1 cellular context compared by ENCODE assay signal in genomic region chr17:42675984-42676423, GRCh38.
TF ChIP-seq lines count a peak whose summit lies in the region.

No MANE protein-coding gene starts in this region.

TF ChIP-seq in HepG2, 621 proteins besides CTCF, POLR2A, EP300 and RAD21 (continued from another document and continues in another):
- TF ChIP-seq, protein P1, sequence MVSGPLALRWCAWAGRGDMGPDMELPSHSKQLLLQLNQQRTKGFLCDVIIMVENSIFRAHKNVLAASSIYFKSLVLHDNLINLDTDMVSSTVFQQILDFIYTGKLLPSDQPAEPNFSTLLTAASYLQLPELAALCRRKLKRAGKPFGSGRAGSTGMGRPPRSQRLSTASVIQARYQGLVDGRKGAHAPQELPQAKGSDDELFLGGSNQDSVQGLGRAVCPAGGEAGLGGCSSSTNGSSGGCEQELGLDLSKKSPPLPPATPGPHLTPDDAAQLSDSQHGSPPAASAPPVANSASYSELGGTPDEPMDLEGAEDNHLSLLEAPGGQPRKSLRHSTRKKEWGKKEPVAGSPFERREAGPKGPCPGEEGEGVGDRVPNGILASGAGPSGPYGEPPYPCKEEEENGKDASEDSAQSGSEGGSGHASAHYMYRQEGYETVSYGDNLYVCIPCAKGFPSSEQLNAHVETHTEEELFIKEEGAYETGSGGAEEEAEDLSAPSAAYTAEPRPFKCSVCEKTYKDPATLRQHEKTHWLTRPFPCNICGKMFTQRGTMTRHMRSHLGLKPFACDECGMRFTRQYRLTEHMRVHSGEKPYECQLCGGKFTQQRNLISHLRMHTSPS (CRISPR knock-in tag; IDR thresholded peaks at IDR 0.05; ENCODE audit: low read depth): no peak; the same call in 1 of the 2 replicates
- TF ChIP-seq ESRRA (CRISPR knock-in tag; IDR thresholded peaks at IDR 0.05; ENCODE audit: low read depth) (peak; percentile 29; the same call in 1 of the 2 replicates), ZNF207 (IDR thresholded peaks at IDR 0.05; ENCODE audit: borderline replicate concordance) (no peak), IKZF1 (IDR thresholded peaks at IDR 0.05) (no peak), KDM2A (CRISPR knock-in tag; IDR thresholded peaks at IDR 0.05; ENCODE audit: borderline replicate concordance, low read depth) (peak; percentile 59; the same call in 1 of the 2 replicates), CHCHD3 (CRISPR knock-in tag; IDR thresholded peaks at IDR 0.05) (0 out of 2 replicates have a peak, but pooled peaks have one; percentile 47), KAT7 (CRISPR knock-in tag; IDR thresholded peaks at IDR 0.05; ENCODE audit: borderline replicate concordance) (peak; percentile 67), ZNF558 (CRISPR knock-in tag; IDR thresholded peaks at IDR 0.05; ENCODE audit: borderline replicate concordance) (peak; percentile 91; the same call in 1 of the 2 replicates), KMT2A (CRISPR knock-in tag; IDR thresholded peaks at IDR 0.05) (0 out of 2 replicates have a peak, but pooled peaks have one; percentile 34), TSC22D2 (CRISPR knock-in tag; IDR thresholded peaks at IDR 0.05; ENCODE audit: borderline replicate concordance) (no peak), HNRNPH1 (optimal IDR thresholded peaks at IDR 0.05; ENCODE audit: low read depth, low read length) (no peak), HNF4A (CRISPR knock-in tag; IDR thresholded peaks at IDR 0.05) (no peak; the same call in 1 of the 2 replicates), ZNF780A (CRISPR knock-in tag; IDR thresholded peaks at IDR 0.05) (no peak), MAFG (CRISPR knock-in tag; IDR thresholded peaks at IDR 0.05) (peak; percentile 27; the same call in 1 of the 2 replicates), ZNF549 (CRISPR knock-in tag; IDR thresholded peaks at IDR 0.05) (no peak), WIZ (CRISPR knock-in tag; IDR thresholded peaks at IDR 0.05) (peak; percentile 56; the same call in 1 of the 2 replicates), MAZ (IDR thresholded peaks at IDR 0.05; ENCODE audit: borderline replicate concordance, low read depth, low read length) (no peak), MAZ (CRISPR knock-in tag; IDR thresholded peaks at IDR 0.05; ENCODE audit: low read depth) (peak; percentile 45), IRX3 (CRISPR knock-in tag; IDR thresholded peaks at IDR 0.05; ENCODE audit: borderline replicate concordance, low read depth) (no peak), DNMT1 (CRISPR knock-in tag; IDR thresholded peaks at IDR 0.05) (no peak), ZNF546 (CRISPR knock-in tag; conservative IDR thresholded peaks at IDR 0.05) (peak; percentile 77; the same call in 1 of the 2 replicates), HNRNPUL1 (IDR thresholded peaks at IDR 0.05; ENCODE audit: low read depth, low read length) (no peak), ATAD3A (CRISPR knock-in tag; IDR thresholded peaks at IDR 0.05) (no peak), ARNT2 (CRISPR knock-in tag; IDR thresholded peaks at IDR 0.05; ENCODE audit: low read depth) (peak; percentile 61), MBNL3 (CRISPR knock-in tag; conservative IDR thresholded peaks at IDR 0.05) (no peak), ZNF446 (CRISPR knock-in tag; IDR thresholded peaks at IDR 0.05) (no peak), NFATC3 (CRISPR knock-in tag; IDR thresholded peaks at IDR 0.05) (no peak), FOXK2 (IDR thresholded peaks at IDR 0.05) (no peak), ZNF674 (CRISPR knock-in tag; IDR thresholded peaks at IDR 0.05; ENCODE audit: low read depth) (peak; percentile 92), HOXA3 (CRISPR knock-in tag; IDR thresholded peaks at IDR 0.05) (no peak), CHD4 (IDR thresholded peaks at IDR 0.05; ENCODE audit: borderline replicate concordance, low read length) (no peak; the same call in 1 of the 2 replicates), ATF4 (CRISPR knock-in tag; IDR thresholded peaks at IDR 0.05) (no peak), ZNF781 (CRISPR knock-in tag; IDR thresholded peaks at IDR 0.05; ENCODE audit: borderline replicate concordance, not compliant biosample characterization) (no peak), PAWR (CRISPR knock-in tag; IDR thresholded peaks at IDR 0.05; ENCODE audit: borderline replicate concordance) (0 out of 2 replicates have a peak, but pooled peaks have one; percentile 60), SP2 (CRISPR knock-in tag; IDR thresholded peaks at IDR 0.05) (peak; percentile 50; the same call in 1 of the 2 replicates), KLF16 (CRISPR knock-in tag; IDR thresholded peaks at IDR 0.05) (no peak), ZFAT (CRISPR knock-in tag; conservative IDR thresholded peaks at IDR 0.05) (no peak), MTA1 (CRISPR knock-in tag; IDR thresholded peaks at IDR 0.05; ENCODE audit: borderline replicate concordance) (peak; percentile 23; the same call in 1 of the 2 replicates)
- TF ChIP-seq, protein P2, sequence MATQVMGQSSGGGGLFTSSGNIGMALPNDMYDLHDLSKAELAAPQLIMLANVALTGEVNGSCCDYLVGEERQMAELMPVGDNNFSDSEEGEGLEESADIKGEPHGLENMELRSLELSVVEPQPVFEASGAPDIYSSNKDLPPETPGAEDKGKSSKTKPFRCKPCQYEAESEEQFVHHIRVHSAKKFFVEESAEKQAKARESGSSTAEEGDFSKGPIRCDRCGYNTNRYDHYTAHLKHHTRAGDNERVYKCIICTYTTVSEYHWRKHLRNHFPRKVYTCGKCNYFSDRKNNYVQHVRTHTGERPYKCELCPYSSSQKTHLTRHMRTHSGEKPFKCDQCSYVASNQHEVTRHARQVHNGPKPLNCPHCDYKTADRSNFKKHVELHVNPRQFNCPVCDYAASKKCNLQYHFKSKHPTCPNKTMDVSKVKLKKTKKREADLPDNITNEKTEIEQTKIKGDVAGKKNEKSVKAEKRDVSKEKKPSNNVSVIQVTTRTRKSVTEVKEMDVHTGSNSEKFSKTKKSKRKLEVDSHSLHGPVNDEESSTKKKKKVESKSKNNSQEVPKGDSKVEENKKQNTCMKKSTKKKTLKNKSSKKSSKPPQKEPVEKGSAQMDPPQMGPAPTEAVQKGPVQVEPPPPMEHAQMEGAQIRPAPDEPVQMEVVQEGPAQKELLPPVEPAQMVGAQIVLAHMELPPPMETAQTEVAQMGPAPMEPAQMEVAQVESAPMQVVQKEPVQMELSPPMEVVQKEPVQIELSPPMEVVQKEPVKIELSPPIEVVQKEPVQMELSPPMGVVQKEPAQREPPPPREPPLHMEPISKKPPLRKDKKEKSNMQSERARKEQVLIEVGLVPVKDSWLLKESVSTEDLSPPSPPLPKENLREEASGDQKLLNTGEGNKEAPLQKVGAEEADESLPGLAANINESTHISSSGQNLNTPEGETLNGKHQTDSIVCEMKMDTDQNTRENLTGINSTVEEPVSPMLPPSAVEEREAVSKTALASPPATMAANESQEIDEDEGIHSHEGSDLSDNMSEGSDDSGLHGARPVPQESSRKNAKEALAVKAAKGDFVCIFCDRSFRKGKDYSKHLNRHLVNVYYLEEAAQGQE (IDR thresholded peaks at IDR 0.05; ENCODE audit: borderline replicate concordance in 1 of 2, low read depth in 1 of 2, low read length in 2 of 2): peak; percentile 47 to 81
- TF ChIP-seq, protein P3, sequence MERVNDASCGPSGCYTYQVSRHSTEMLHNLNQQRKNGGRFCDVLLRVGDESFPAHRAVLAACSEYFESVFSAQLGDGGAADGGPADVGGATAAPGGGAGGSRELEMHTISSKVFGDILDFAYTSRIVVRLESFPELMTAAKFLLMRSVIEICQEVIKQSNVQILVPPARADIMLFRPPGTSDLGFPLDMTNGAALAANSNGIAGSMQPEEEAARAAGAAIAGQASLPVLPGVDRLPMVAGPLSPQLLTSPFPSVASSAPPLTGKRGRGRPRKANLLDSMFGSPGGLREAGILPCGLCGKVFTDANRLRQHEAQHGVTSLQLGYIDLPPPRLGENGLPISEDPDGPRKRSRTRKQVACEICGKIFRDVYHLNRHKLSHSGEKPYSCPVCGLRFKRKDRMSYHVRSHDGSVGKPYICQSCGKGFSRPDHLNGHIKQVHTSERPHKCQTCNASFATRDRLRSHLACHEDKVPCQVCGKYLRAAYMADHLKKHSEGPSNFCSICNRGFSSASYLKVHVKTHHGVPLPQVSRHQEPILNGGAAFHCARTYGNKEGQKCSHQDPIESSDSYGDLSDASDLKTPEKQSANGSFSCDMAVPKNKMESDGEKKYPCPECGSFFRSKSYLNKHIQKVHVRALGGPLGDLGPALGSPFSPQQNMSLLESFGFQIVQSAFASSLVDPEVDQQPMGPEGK (CRISPR knock-in tag; IDR thresholded peaks at IDR 0.05): peak; percentile 62
- TF ChIP-seq, protein P4, sequence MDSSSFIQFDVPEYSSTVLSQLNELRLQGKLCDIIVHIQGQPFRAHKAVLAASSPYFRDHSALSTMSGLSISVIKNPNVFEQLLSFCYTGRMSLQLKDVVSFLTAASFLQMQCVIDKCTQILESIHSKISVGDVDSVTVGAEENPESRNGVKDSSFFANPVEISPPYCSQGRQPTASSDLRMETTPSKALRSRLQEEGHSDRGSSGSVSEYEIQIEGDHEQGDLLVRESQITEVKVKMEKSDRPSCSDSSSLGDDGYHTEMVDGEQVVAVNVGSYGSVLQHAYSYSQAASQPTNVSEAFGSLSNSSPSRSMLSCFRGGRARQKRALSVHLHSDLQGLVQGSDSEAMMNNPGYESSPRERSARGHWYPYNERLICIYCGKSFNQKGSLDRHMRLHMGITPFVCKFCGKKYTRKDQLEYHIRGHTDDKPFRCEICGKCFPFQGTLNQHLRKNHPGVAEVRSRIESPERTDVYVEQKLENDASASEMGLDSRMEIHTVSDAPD (CRISPR knock-in tag; IDR thresholded peaks at IDR 0.05): 0 out of 2 replicates have a peak, but pooled peaks have one; percentile 33
- TF ChIP-seq, protein P5, sequence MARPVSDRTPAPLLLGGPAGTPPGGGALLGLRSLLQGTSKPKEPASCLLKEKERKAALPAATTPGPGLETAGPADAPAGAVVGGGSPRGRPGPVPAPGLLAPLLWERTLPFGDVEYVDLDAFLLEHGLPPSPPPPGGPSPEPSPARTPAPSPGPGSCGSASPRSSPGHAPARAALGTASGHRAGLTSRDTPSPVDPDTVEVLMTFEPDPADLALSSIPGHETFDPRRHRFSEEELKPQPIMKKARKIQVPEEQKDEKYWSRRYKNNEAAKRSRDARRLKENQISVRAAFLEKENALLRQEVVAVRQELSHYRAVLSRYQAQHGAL (CRISPR knock-in tag; IDR thresholded peaks at IDR 0.05; ENCODE audit: not compliant biosample characterization): peak; percentile 24
- TF ChIP-seq, protein P6, sequence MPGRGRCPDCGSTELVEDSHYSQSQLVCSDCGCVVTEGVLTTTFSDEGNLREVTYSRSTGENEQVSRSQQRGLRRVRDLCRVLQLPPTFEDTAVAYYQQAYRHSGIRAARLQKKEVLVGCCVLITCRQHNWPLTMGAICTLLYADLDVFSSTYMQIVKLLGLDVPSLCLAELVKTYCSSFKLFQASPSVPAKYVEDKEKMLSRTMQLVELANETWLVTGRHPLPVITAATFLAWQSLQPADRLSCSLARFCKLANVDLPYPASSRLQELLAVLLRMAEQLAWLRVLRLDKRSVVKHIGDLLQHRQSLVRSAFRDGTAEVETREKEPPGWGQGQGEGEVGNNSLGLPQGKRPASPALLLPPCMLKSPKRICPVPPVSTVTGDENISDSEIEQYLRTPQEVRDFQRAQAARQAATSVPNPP (CRISPR knock-in tag; IDR thresholded peaks at IDR 0.05): 0 out of 2 replicates have a peak, but pooled peaks have one; percentile 37
- TF ChIP-seq, protein P7, sequence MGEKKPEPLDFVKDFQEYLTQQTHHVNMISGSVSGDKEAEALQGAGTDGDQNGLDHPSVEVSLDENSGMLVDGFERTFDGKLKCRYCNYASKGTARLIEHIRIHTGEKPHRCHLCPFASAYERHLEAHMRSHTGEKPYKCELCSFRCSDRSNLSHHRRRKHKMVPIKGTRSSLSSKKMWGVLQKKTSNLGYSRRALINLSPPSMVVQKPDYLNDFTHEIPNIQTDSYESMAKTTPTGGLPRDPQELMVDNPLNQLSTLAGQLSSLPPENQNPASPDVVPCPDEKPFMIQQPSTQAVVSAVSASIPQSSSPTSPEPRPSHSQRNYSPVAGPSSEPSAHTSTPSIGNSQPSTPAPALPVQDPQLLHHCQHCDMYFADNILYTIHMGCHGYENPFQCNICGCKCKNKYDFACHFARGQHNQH (CRISPR knock-in tag; IDR thresholded peaks at IDR 0.05): peak; percentile 30; the same call in 1 of the 2 replicates
- TF ChIP-seq, protein P8, sequence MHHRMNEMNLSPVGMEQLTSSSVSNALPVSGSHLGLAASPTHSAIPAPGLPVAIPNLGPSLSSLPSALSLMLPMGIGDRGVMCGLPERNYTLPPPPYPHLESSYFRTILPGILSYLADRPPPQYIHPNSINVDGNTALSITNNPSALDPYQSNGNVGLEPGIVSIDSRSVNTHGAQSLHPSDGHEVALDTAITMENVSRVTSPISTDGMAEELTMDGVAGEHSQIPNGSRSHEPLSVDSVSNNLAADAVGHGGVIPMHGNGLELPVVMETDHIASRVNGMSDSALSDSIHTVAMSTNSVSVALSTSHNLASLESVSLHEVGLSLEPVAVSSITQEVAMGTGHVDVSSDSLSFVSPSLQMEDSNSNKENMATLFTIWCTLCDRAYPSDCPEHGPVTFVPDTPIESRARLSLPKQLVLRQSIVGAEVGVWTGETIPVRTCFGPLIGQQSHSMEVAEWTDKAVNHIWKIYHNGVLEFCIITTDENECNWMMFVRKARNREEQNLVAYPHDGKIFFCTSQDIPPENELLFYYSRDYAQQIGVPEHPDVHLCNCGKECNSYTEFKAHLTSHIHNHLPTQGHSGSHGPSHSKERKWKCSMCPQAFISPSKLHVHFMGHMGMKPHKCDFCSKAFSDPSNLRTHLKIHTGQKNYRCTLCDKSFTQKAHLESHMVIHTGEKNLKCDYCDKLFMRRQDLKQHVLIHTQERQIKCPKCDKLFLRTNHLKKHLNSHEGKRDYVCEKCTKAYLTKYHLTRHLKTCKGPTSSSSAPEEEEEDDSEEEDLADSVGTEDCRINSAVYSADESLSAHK (CRISPR knock-in tag; IDR thresholded peaks at IDR 0.05; ENCODE audit: borderline replicate concordance): no peak
